Comparison of ENCODE assay signal across 8 cellular contexts in the genomic region with DNA sequence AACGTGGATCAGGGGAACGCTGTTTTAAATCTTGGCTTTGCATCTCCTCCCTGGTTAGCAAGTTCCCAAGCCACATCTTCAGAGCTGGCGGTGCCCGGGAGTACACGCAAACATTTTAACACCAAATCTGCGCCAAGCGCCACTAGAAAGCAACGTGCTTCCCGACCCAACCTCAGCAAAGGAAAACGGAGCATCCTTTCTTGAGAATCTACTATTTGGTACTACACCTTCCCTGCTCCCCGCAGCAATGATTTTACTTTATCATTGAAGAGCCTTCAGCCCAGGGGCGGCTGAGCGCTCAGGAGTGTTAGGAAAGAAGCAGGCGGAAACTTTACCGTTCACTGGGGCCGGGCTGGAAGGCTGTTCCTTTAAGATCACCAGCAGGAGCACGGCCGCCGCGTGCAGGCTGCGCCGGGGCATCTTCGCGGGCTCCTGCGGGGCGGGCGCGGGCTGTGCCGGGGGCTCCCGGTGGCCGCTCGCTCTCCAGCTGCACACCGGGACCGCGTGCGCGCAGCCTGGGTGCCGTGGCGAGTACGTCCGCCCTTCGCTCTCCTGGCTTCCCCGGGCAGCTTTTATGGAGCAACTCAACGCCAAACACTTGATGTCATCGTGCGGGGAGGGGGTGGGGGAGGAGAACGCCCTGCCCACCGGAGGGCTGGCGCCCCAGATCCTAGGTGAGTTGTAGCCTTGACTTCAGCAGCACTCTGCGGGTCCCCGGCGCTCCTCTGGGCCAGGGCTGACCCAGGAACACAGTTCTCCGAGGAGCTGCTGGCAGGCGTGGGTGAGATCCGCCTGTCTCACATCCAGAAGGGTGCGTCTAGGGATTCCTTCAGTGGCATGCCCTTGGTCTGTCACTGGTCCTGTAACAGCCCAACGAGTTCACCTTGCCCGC. TPM values are rescaled to one million over a fixed set of nuclear protein-coding genes. Genes with fewer than 3 reads are reported as not detected.
DNase-seq lines count a peak whose midpoint lies in the region; TF ChIP-seq lines count a peak whose summit lies in the region.

CA12 (minus strand) TSS at position 546 of the 892 bp plus-strand sequence; CDS start at position 420, 126 bp downstream.

- peak within 1 kb of the TSS; percentile 92 for H2AFZ ChIP-seq in smooth muscle cell (ENCODE audit: low read depth)

- H3K4me3 ChIP-seq in smooth muscle cell: peak within 1 kb of the TSS; percentile 59

- H3K36me3 Mint-ChIP-seq in MCF 10A (ENCODE audit: insufficient read depth, unreplicated experiment): no peaks in the 10 kb centered on the region

- peaks cover 7% of the 10 kb centered on the region for H3K27me3 ChIP-seq in smooth muscle cell (ENCODE audit: low read depth)

- H3K27ac Mint-ChIP-seq in MCF 10A (ENCODE audit: low read depth, unreplicated experiment): peak within 1 kb of the TSS; percentile 85

- no peaks in the 10 kb centered on the region for H3K27me3 Mint-ChIP-seq in MCF 10A (ENCODE audit: insufficient read depth, unreplicated experiment)

- no peaks in the 10 kb centered on the region for H3K36me3 ChIP-seq in smooth muscle cell (ENCODE audit: low read depth)

- in situ Hi-C loops in Caki2 (cut with HindIII; ENCODE audit: low pct_unique_long_range_greater_than_20kb, low sequenced_read_pairs): no loop called here

- H3K27ac ChIP-seq in smooth muscle cell (ENCODE audit: low read depth): no peak within 1 kb of the TSS

- no peaks in the 10 kb centered on the region for H4K20me1 ChIP-seq in smooth muscle cell (ENCODE audit: low read depth)

- H3K9me3 Mint-ChIP-seq in MCF 10A (ENCODE audit: unreplicated experiment): no peaks in the 10 kb centered on the region

- CTCF ChIA-PET in MCF 10A (lab: Yijun Ruan, JAX): interaction anchor here (0.6 to 1.2 kb wide), 5 partner anchors 32 to 169 kb away, joined by 3 to 5 read pairs (median 4); no protein-coding TSS in a partner anchor

- POLR2A ChIA-PET in MCF 10A (lab: Yijun Ruan, JAX): interaction anchor here (0.8 to 4.0 kb wide), 13 partner anchors 8 to 712 kb away, joined by 3 to 60 read pairs (median 4); partner anchors contain the start of gene USP3

- no TSS peak for BruUV-seq in MCF 10A (replicated peaks; lab: Mats Ljungman, UMichigan)

- no peaks in the 10 kb centered on the region for H3K79me2 ChIP-seq in smooth muscle cell (ENCODE audit: low read depth)

- no peak for TF ChIP-seq CTCF in MCF 10A (IDR thresholded peaks at IDR 0.05; ENCODE audit: unreplicated experiment)
- no peak for TF ChIP-seq CTCF in smooth muscle cell (IDR thresholded peaks at IDR 0.05; ENCODE audit: borderline replicate concordance, insufficient read depth, poor library complexity, severe bottlenecking)

- H3K9ac ChIP-seq in smooth muscle cell (ENCODE audit: low read depth): no peak within 1 kb of the TSS

- no peaks in the 10 kb centered on the region for H3K4me1 ChIP-seq in smooth muscle cell (ENCODE audit: low read depth)

- peaks cover 30% of the 10 kb centered on the region for H3K4me1 Mint-ChIP-seq in MCF 10A (ENCODE audit: insufficient read depth, unreplicated experiment)

- no peaks in the 10 kb centered on the region for H3F3A ChIP-seq in smooth muscle cell (ENCODE audit: low read depth)

- H3K4me3 Mint-ChIP-seq in MCF 10A (ENCODE audit: unreplicated experiment): peak within 1 kb of the TSS; percentile 82

- H3K4me2 ChIP-seq in smooth muscle cell: peak within 1 kb of the TSS; percentile 95

- 7% methylated on average over 51 of the region's 58 CpGs for WGBS in smooth muscle cell (ENCODE audit: low lambda C conversion rate)

- H3K9me3 ChIP-seq in smooth muscle cell (replicated peaks; ENCODE audit: low read depth): no peaks in the 10 kb centered on the region

- DNase-seq in Caki2 (ENCODE audit: low read depth) (peak; percentile 90), NCI-H146 (lab: John Stamatoyannopoulos, UW) (peak; percentile 62), MCF 10A (ENCODE audit: unreplicated experiment) (peak; percentile 54), iPS-NIHi7 (ENCODE audit: extremely low spot score) (peak; percentile 59), smooth muscle cell (lab: John Stamatoyannopoulos, UW; ENCODE audit: unreplicated experiment) (no peak), GM19240 (ENCODE audit: insufficient read length, low spot score) (no peak), medulla oblongata (ENCODE audit: extremely low spot score) (no peak)
- DNase-seq in activated effector memory CD4-positive, alpha-beta T cell treated with anti-CD3 and anti-CD28 coated beads, Interleukin-2, amount 50 U/mL, for 16 hours: no peak

- intact Hi-C loops in MCF 10A (cut with micrococcal nuclease): loop anchor here (5.0 kb wide), 2 partner anchors 49 to 94 kb away; no protein-coding TSS in a partner anchor

RNA-seq across cellular contexts. Expression of gene CA12, which starts in this region (rescaled TPM):
- total RNA-seq in Caki2 (2014; rRNA removed; shearing (Covaris generic); ENCODE audit: low replicate concordance): 194 and 272 TPM in 2 replicates
- total RNA-seq in MCF 10A (2022) (19.6 and 20.3 TPM in 2 replicates), smooth muscle cell (12.5 and 14.0 TPM in 2 replicates)
- 9.2 and 13.5 TPM in 2 replicates for polyA plus RNA-seq in smooth muscle cell

Comparison
In these comparisons a context has a peak if more than half of its experiments do, and no peak if none do; other contexts are left out.
1. DNase-seq: peak in Caki2 (single experiment), NCI-H146 (single experiment), MCF 10A (single experiment) and iPS-NIHi7 (single experiment); none in smooth muscle cell (single experiment), GM19240 (single experiment), medulla oblongata (single experiment) and activated effector memory CD4-positive, alpha-beta T cell treated with anti-CD3 and anti-CD28 coated beads, Interleukin-2, amount 50 U/mL, for 16 hours (single experiment).